ENCODE assay signal across 3 cellular contexts in the genomic region with DNA sequence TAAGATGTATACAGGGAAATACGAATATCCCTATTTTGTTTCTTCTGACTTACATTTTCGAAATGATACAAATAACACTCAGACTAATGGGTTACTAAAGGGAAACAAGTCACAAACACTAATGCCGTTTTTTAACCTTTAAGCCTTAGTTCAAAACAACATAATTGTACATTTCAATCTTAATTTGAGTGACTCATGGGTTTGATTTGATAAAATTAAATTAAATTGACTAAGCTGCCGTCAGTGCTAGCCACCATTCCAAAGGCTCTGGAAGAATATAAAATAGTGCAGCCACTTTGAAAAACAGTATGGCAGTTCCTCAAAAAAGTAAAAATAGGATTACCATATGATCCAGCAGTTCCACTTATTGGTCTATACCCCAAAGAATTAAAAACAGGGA.
"Had no signal": no experiment of that assay in that cellular context is flagged by ENCODE, and none has a peak within 500 bp of the region (broad histone marks: within the 10 kb centered on the region; RNA-seq: fewer than 3 reads in every experiment).

No MANE protein-coding gene starts in this region.

- ATAC-seq: GM12878 had no signal

- DNase-seq: GDM1, GF-D8 had no signal

- H3K4me3 ChIP-seq: GM12878 had no signal
